15 cellular contexts compared by ENCODE assay signal in genomic region chr16:69199382-69199781, GRCh38. TPM values are rescaled to one million over a fixed set of nuclear protein-coding genes. Genes with fewer than 3 reads are reported as not detected.
DNase-seq lines count a peak whose midpoint lies in the region; ATAC-seq and TF ChIP-seq lines count a peak whose summit lies in the region.
"Had no signal": no experiment of that assay in that cellular context is flagged by ENCODE, and none has a peak within 500 bp of the region (broad histone marks: within the 10 kb centered on the region; RNA-seq: fewer than 3 reads in every experiment).

No MANE protein-coding gene starts in this region.

- DNase-seq in HT1080 (ENCODE audit: low read depth), result peak; percentile 61
- peak; percentile 68 for DNase-seq in fibroblast of the aortic adventitia (ENCODE audit: low read depth)
- peak; percentile 16 to 48 for DNase-seq in gastrocnemius medialis
- no peak for DNase-seq in stimulated activated naive CD8-positive, alpha-beta T cell treated with anti-CD3 and anti-CD28 coated beads, Interleukin-15, Interleukin-2, amounts not matched to agents 100 U/mL and 50 U/mL, for 24 hours
- no peak for DNase-seq in effector memory CD4-positive, alpha-beta T cell
- no peak for DNase-seq in SKM-1 (lab: John Stamatoyannopoulos, UW; ENCODE audit: unreplicated experiment)
- DNase-seq: activated CD8-positive, alpha-beta T cell treated with anti-CD3 and anti-CD28 coated beads, Interleukin-2, amount 10 ng/mL, durations not matched to agents 7 days and 5 days; activated effector memory CD4-positive, alpha-beta T cell treated with Interleukin-2 at 50 U/mL for 16 hours; kidney glomerular epithelial cell; NCI-H187 treated with DMSO at 0.1 percent for 48 hours; SJCRH30 had no signal

- TF ChIP-seq CTCF in VCaP (conservative IDR thresholded peaks at IDR 0.05), result no peak
- TF ChIP-seq CTCF in fibroblast of the aortic adventitia (IDR thresholded peaks at IDR 0.05; ENCODE audit: insufficient read depth, low read length), result no peak
- no peak for TF ChIP-seq CTCF in gastrocnemius medialis (IDR thresholded peaks at IDR 0.05 in 4 of 5, conservative IDR thresholded peaks at IDR 0.05 in 1 of 5)

- TF ChIP-seq POLR2A in gastrocnemius medialis (IDR thresholded peaks at IDR 0.05), result no peak

- H3K36me3 ChIP-seq in gastrocnemius medialis, result no peaks in the 10 kb centered on the region
- no peaks in the 10 kb centered on the region for H3K36me3 ChIP-seq in effector memory CD4-positive, alpha-beta T cell (ENCODE audit: control insufficient read depth, insufficient read depth, low read length)
- H3K36me3 ChIP-seq: SJCRH30 had no signal

- intact Hi-C loops in gastrocnemius medialis (cut with DNase I; ENCODE audit: low total_unique reads), result no loop called here

- no peaks in the 10 kb centered on the region for H3K9me3 ChIP-seq in gastrocnemius medialis
- no peaks in the 10 kb centered on the region for H3K9me3 ChIP-seq in effector memory CD4-positive, alpha-beta T cell (ENCODE audit: control insufficient read depth, low read length)
- H3K9me3 ChIP-seq: BLaER1 treated with 17β-estradiol and CSF1 and Interleukin-3, amounts not matched to agents 10 nM and 100 nM; SJCRH30 had no signal

- ATAC-seq in gastrocnemius medialis, result peak; percentile 36 to 44
- ATAC-seq in GM18861 (IDR thresholded peaks at IDR 0.05; ENCODE audit: unreplicated experiment), result no peak
- no peak for ATAC-seq in stimulated activated naive CD8-positive, alpha-beta T cell treated with anti-CD3 and anti-CD28 coated beads, Interleukin-15, Interleukin-2, amounts not matched to agents 100 U/mL and 50 U/mL, for 24 hours
- ATAC-seq: activated CD8-positive, alpha-beta T cell treated with anti-CD3 and anti-CD28 coated beads, Interleukin-2, amount 10 ng/mL, durations not matched to agents 7 days and 5 days; GM23338 had no signal

- H3K27me3 ChIP-seq in gastrocnemius medialis, result no peaks in the 10 kb centered on the region
- no peaks in the 10 kb centered on the region for H3K27me3 ChIP-seq in effector memory CD4-positive, alpha-beta T cell (replicated peaks; ENCODE audit: control insufficient read depth, insufficient read depth, low read length, poor library complexity, severe bottlenecking)
- H3K27me3 ChIP-seq: BLaER1 treated with 17β-estradiol and CSF1 and Interleukin-3, amounts not matched to agents 10 nM and 100 nM; SJCRH30 had no signal

- H3K4me3 ChIP-seq in fibroblast of the aortic adventitia (ENCODE audit: low read depth, low read length) (no peak overlapping the region), gastrocnemius medialis (no peak overlapping the region)
- H3K4me3 ChIP-seq in effector memory CD4-positive, alpha-beta T cell (ENCODE audit: insufficient read depth, low read depth, low read length, poor library complexity, severe bottlenecking), result no peak overlapping the region
- H3K4me3 ChIP-seq: BLaER1 treated with 17β-estradiol and CSF1 and Interleukin-3, amounts not matched to agents 10 nM and 100 nM; GM23338; SJCRH30 had no signal

- H3K4me1 ChIP-seq in gastrocnemius medialis, result peaks cover 5 to 14% of the 10 kb centered on the region in 2 donors
- no peaks in the 10 kb centered on the region for H3K4me1 ChIP-seq in effector memory CD4-positive, alpha-beta T cell (ENCODE audit: control insufficient read depth, insufficient read depth, low read length, poor library complexity, severe bottlenecking)
- H3K4me1 ChIP-seq: SJCRH30 had no signal

- H3K27ac ChIP-seq in VCaP (peak overlapping the region; percentile 9), gastrocnemius medialis (no peak overlapping the region)
- H3K27ac ChIP-seq in effector memory CD4-positive, alpha-beta T cell (ENCODE audit: insufficient read depth, low read length, poor library complexity, severe bottlenecking), result no peak overlapping the region
- H3K27ac ChIP-seq: BLaER1 treated with 17β-estradiol and CSF1 and Interleukin-3, amounts not matched to agents 10 nM and 100 nM; SJCRH30 had no signal

- in situ Hi-C loops in gastrocnemius medialis (cut with MboI; ENCODE audit: low sequenced_read_pairs in 4 of 4), result no loop called here

RNA-seq across cellular contexts. Expression of gene SNTB2, which starts 12.4 kb away (rescaled TPM):
- total RNA-seq in HT1080 (2014; rRNA removed; shearing (Covaris generic)), result 57.6 and 60.8 TPM in 2 replicates
- polyA plus RNA-seq in HT1080 (2015; cell fraction: cytosol; rRNA removed), result 13.8 and 18.6 TPM in 2 replicates
- 24.0 and 32.4 TPM in 2 replicates for polyA plus RNA-seq in HT1080 (2015; cell fraction: nucleus; rRNA removed)
- total RNA-seq in fibroblast of the aortic adventitia (ENCODE audit: low replicate concordance) (23.8 and 40.6 TPM in 2 replicates), gastrocnemius medialis (10 to 100 TPM; 13.3 to 36.8 (median 33.0) TPM)

Comparison
In these comparisons a context has a peak if more than half of its experiments do, and no peak if none do; other contexts are left out.
1. DNase-seq: peak in HT1080 (single experiment), fibroblast of the aortic adventitia (single experiment) and gastrocnemius medialis (2 of 2); none in stimulated activated naive CD8-positive, alpha-beta T cell treated with anti-CD3 and anti-CD28 coated beads, Interleukin-15, Interleukin-2, amounts not matched to agents 100 U/mL and 50 U/mL, for 24 hours (single experiment), effector memory CD4-positive, alpha-beta T cell (0 of 3) and SKM-1 (single experiment).
2. ATAC-seq: peak in gastrocnemius medialis (2 of 2); none in GM18861 (single experiment) and stimulated activated naive CD8-positive, alpha-beta T cell treated with anti-CD3 and anti-CD28 coated beads, Interleukin-15, Interleukin-2, amounts not matched to agents 100 U/mL and 50 U/mL, for 24 hours (single experiment).